ENCODE assay signal across 33 cellular contexts in genomic region chr7:99320371-99320770, GRCh38. TPM values are rescaled to one million over a fixed set of nuclear protein-coding genes. Genes with fewer than 3 reads are reported as not detected.
"Had no signal": no experiment of that assay in that cellular context is flagged by ENCODE, and none has a peak within 500 bp of the region (broad histone marks: within the 10 kb centered on the region; RNA-seq: fewer than 3 reads in every experiment).

No MANE protein-coding gene starts in this region.

- DNase-seq: activated CD4-positive, alpha-beta memory T cell treated with anti-CD3 and anti-CD28 coated beads, Interleukin-2, amount 10 ng/mL, durations not matched to agents 7 days and 5 days; activated CD4-positive, alpha-beta T cell treated with anti-CD3 and anti-CD28 coated beads for 1 hour; activated CD4-positive, alpha-beta T cell treated with anti-CD3 and anti-CD28 coated beads for 4 hours; activated CD4-positive, alpha-beta T cell treated with anti-CD3 and anti-CD28 coated beads, Interleukin-2, amount 10 ng/mL, durations not matched to agents 7 days and 5 days; activated CD4-positive, alpha-beta T cell treated with anti-CD3 and anti-CD28 coated beads, Interleukin-2, amount 50 U/mL, for 4 hours; activated CD8-positive, alpha-beta memory T cell treated with anti-CD3 and anti-CD28 coated beads, Interleukin-2, amount 50 U/mL, for 4 hours; activated gamma-delta T cell; activated naive CD4-positive, alpha-beta T cell; activated naive CD4-positive, alpha-beta T cell treated with anti-CD3 and anti-CD28 coated beads, Interleukin-2, amount 10 ng/mL, durations not matched to agents 7 days and 5 days; activated naive CD8-positive, alpha-beta T cell treated with anti-CD3 and anti-CD28 coated beads, Interleukin-2, amount 10 ng/mL, durations not matched to agents 7 days and 5 days; activated T-cell treated with anti-CD3 and anti-CD28 coated beads, Interleukin-2, amount 50 U/mL, for 24 hours; activated T-cell treated with anti-CD3 and anti-CD28 coated beads, Interleukin-2, amount 50 U/mL, for 72 hours; central memory CD4-positive, alpha-beta T cell; cerebellar nuclear complex; colonic mucosa; effector memory CD4-positive, alpha-beta T cell; erythroblast; foreskin melanocyte; heart right ventricle; T-helper 1 cell; T-helper 17 cell; T1000 had no signal

- ATAC-seq: activated naive CD4-positive, alpha-beta T cell treated with anti-CD3 and anti-CD28 coated beads, Interleukin-2, amount 50 U/mL, for 72 hours; activated T-cell treated with anti-CD3 and anti-CD28 coated beads, Interleukin-2, amount 50 U/mL, for 72 hours; gastroesophageal sphincter; heart right ventricle; T-helper 17 cell had no signal

- H2AFZ ChIP-seq: hepatocyte had no signal

- H3K4me2 ChIP-seq: hepatocyte had no signal

- H3K4me3 Mint-ChIP-seq: activated CD4-positive, alpha-beta memory T cell treated with anti-CD3 and anti-CD28 coated beads, Interleukin-2, amount 10 ng/mL, durations not matched to agents 7 days and 5 days; activated CD4-positive, alpha-beta T cell treated with anti-CD3 and anti-CD28 coated beads, Interleukin-2, amount 10 ng/mL, durations not matched to agents 7 days and 5 days; activated naive CD4-positive, alpha-beta T cell treated with anti-CD3 and anti-CD28 coated beads, Interleukin-2, amount 10 ng/mL, durations not matched to agents 7 days and 5 days; activated naive CD8-positive, alpha-beta T cell treated with anti-CD3 and anti-CD28 coated beads, Interleukin-2, amount 10 ng/mL, durations not matched to agents 7 days and 5 days; activated T-cell treated with anti-CD3 and anti-CD28 coated beads, Interleukin-2, amount 50 U/mL, for 24 hours; activated T-cell treated with anti-CD3 and anti-CD28 coated beads, Interleukin-2, amount 50 U/mL, for 72 hours; T-helper 17 cell; T-helper 2 cell treated with Interferon-gamma antibody and Interleukin-4, amounts not matched to agents 5 μg/mL and 100 μg/mL, for 36 hours had no signal

- H3K27ac Mint-ChIP-seq: activated CD4-positive, alpha-beta memory T cell treated with anti-CD3 and anti-CD28 coated beads, Interleukin-2, amount 10 ng/mL, durations not matched to agents 7 days and 5 days; activated CD4-positive, alpha-beta T cell treated with anti-CD3 and anti-CD28 coated beads, Interleukin-2, amount 10 ng/mL, durations not matched to agents 7 days and 5 days; activated naive CD4-positive, alpha-beta T cell treated with anti-CD3 and anti-CD28 coated beads, Interleukin-2, amount 10 ng/mL, durations not matched to agents 7 days and 5 days; activated naive CD4-positive, alpha-beta T cell treated with anti-CD3 and anti-CD28 coated beads, Interleukin-2, amount 50 U/mL, for 72 hours; activated naive CD8-positive, alpha-beta T cell treated with anti-CD3 and anti-CD28 coated beads, Interleukin-2, amount 10 ng/mL, durations not matched to agents 7 days and 5 days; activated T-cell treated with anti-CD3 and anti-CD28 coated beads, Interleukin-2, amount 50 U/mL, for 24 hours; activated T-cell treated with anti-CD3 and anti-CD28 coated beads, Interleukin-2, amount 50 U/mL, for 72 hours; brain; T-helper 17 cell; T-helper 2 cell treated with Interferon-gamma antibody and Interleukin-4, amounts not matched to agents 5 μg/mL and 100 μg/mL, for 36 hours had no signal

- H3K9me3 Mint-ChIP-seq: activated CD4-positive, alpha-beta memory T cell treated with anti-CD3 and anti-CD28 coated beads, Interleukin-2, amount 10 ng/mL, durations not matched to agents 7 days and 5 days; activated CD4-positive, alpha-beta T cell treated with anti-CD3 and anti-CD28 coated beads, Interleukin-2, amount 10 ng/mL, durations not matched to agents 7 days and 5 days; activated naive CD4-positive, alpha-beta T cell treated with anti-CD3 and anti-CD28 coated beads, Interleukin-2, amount 10 ng/mL, durations not matched to agents 7 days and 5 days; activated naive CD4-positive, alpha-beta T cell treated with anti-CD3 and anti-CD28 coated beads, Interleukin-2, amount 50 U/mL, for 72 hours; activated naive CD8-positive, alpha-beta T cell treated with anti-CD3 and anti-CD28 coated beads, Interleukin-2, amount 10 ng/mL, durations not matched to agents 7 days and 5 days; activated T-cell treated with anti-CD3 and anti-CD28 coated beads, Interleukin-2, amount 50 U/mL, for 24 hours; activated T-cell treated with anti-CD3 and anti-CD28 coated beads, Interleukin-2, amount 50 U/mL, for 72 hours; brain; T-helper 2 cell treated with Interferon-gamma antibody and Interleukin-4, amounts not matched to agents 5 μg/mL and 100 μg/mL, for 36 hours had no signal

- H3K36me3 Mint-ChIP-seq: activated naive CD4-positive, alpha-beta T cell treated with anti-CD3 and anti-CD28 coated beads, Interleukin-2, amount 10 ng/mL, durations not matched to agents 7 days and 5 days; activated naive CD4-positive, alpha-beta T cell treated with anti-CD3 and anti-CD28 coated beads, Interleukin-2, amount 50 U/mL, for 72 hours; activated naive CD8-positive, alpha-beta T cell treated with anti-CD3 and anti-CD28 coated beads, Interleukin-2, amount 10 ng/mL, durations not matched to agents 7 days and 5 days; brain had no signal

- H3K36me3 ChIP-seq: ascending aorta, breast epithelium, cardiac muscle cell, colonic mucosa, esophagus muscularis mucosa, gastroesophageal sphincter, heart right ventricle had no signal

- H3K27me3 ChIP-seq: ascending aorta, breast epithelium, cardiac muscle cell, colonic mucosa, esophagus muscularis mucosa, gastroesophageal sphincter, heart right ventricle, hepatocyte had no signal

- H3K9me3 ChIP-seq: ascending aorta, breast epithelium, colonic mucosa, esophagus muscularis mucosa, gastroesophageal sphincter, heart right ventricle had no signal

- H3K27ac ChIP-seq: ascending aorta, breast epithelium, cardiac muscle cell, colonic mucosa, esophagus muscularis mucosa, gastroesophageal sphincter, hepatocyte had no signal

- H3K4me1 ChIP-seq: breast epithelium, colonic mucosa had no signal

- H3K4me1 Mint-ChIP-seq: activated naive CD8-positive, alpha-beta T cell treated with anti-CD3 and anti-CD28 coated beads, Interleukin-2, amount 10 ng/mL, durations not matched to agents 7 days and 5 days had no signal

- H3K27me3 Mint-ChIP-seq: activated T-cell treated with anti-CD3 and anti-CD28 coated beads, Interleukin-2, amount 50 U/mL, for 24 hours; T-helper 17 cell had no signal

- H3K4me3 ChIP-seq: ascending aorta, breast epithelium, cardiac muscle cell, colonic mucosa, esophagus muscularis mucosa, gastroesophageal sphincter, heart right ventricle, hepatocyte had no signal

RNA-seq across cellular contexts. Expression of gene MYH16, which starts 47.7 kb away (rescaled TPM):
- total RNA-seq: activated CD4-positive, alpha-beta memory T cell treated with anti-CD3 and anti-CD28 coated beads, Interleukin-2, amount 10 ng/mL, durations not matched to agents 7 days and 5 days; activated CD4-positive, alpha-beta T cell treated with anti-CD3 and anti-CD28 coated beads, Interleukin-2, amount 10 ng/mL, durations not matched to agents 7 days and 5 days; activated naive CD8-positive, alpha-beta T cell treated with anti-CD3 and anti-CD28 coated beads, Interleukin-2, amount 10 ng/mL, durations not matched to agents 7 days and 5 days; activated T-cell treated with anti-CD3 and anti-CD28 coated beads, Interleukin-2, amount 50 U/mL, for 72 hours; ascending aorta; breast epithelium; cardiac muscle cell; colonic mucosa; esophagus muscularis mucosa; fibroblast of lung; fibroblast of villous mesenchyme; gastroesophageal sphincter; heart right ventricle; T-helper 17 cell had no signal
- polyA plus RNA-seq: fibroblast of lung, heart right ventricle, hepatocyte had no signal
